ENCODE assay signal across 13 cellular contexts in the genomic region with DNA sequence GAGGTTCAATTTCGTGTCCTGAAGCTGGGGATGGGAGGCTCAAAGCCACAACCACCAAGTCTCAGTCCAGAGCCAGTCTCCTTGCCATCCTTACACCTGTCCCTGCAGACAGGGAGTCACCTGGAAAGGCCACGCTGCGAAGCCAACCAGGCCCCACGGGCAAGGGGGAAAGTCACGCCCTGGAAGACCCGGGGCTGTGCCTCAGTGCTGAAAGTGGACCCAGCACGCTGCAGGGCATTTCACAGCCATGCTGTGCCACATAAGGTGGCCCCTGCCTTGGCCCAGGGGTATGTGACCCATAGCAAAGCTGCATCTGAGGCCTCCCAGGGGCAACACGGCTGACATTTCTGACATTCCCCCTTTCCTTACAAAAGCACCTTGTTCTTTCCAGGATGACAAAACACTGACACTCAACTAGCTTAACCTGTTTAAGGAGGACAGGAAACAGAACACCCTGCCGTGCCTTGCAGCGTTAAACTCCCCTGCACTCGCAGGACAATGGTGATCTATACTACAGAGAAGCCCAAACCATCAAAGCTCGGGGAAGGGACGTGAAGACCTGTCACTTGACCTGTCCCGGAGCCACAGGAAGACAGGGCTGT. TPM values are rescaled to one million over a fixed set of nuclear protein-coding genes. Genes with fewer than 3 reads are reported as not detected.
"Had no signal": no experiment of that assay in that cellular context is flagged by ENCODE, and none has a peak within 500 bp of the region (broad histone marks: within the 10 kb centered on the region; RNA-seq: fewer than 3 reads in every experiment).

No MANE protein-coding gene starts in this region.

- H3K36me3 ChIP-seq: uterus had no signal

- H3K4me1 ChIP-seq: gastroesophageal sphincter, testis, uterus had no signal

- ATAC-seq: gastroesophageal sphincter, left ventricle myocardium superior had no signal

- H3K27ac Mint-ChIP-seq: activated naive CD4-positive, alpha-beta T cell treated with anti-CD3 and anti-CD28 coated beads, Interleukin-2, amount 50 U/mL, for 24 hours; activated T-helper 2 cell treated with anti-CD3 and anti-CD28 coated beads, Interferon-gamma antibody, Interleukin-2, Interleukin-4, amounts not matched to agents 10 μg/mL and 5 μg/mL and 100 μg/mL, durations not matched to agents 14 hours and 24 hours and 36 hours; stimulated activated naive CD8-positive, alpha-beta T cell treated with anti-CD3 and anti-CD28 coated beads, Interleukin-15, Interleukin-2, amounts not matched to agents 100 ng/mL and 50 ng/mL, for 24 hours had no signal

- H3K4me3 ChIP-seq: gastroesophageal sphincter, ovary, testis, uterus had no signal

- FAIRE-seq: kidney had no signal

- H3K9me3 Mint-ChIP-seq: activated naive CD4-positive, alpha-beta T cell treated with anti-CD3 and anti-CD28 coated beads, Interleukin-2, amount 50 U/mL, for 24 hours; activated T-helper 2 cell treated with anti-CD3 and anti-CD28 coated beads, Interferon-gamma antibody, Interleukin-2, Interleukin-4, amounts not matched to agents 10 μg/mL and 5 μg/mL and 100 μg/mL, durations not matched to agents 14 hours and 24 hours and 36 hours; stimulated activated naive CD8-positive, alpha-beta T cell treated with anti-CD3 and anti-CD28 coated beads, Interleukin-15, Interleukin-2, amounts not matched to agents 100 ng/mL and 50 ng/mL, for 24 hours had no signal

- H3K9me3 ChIP-seq: gastroesophageal sphincter, ovary, testis, uterus had no signal

- H3K27me3 ChIP-seq: gastroesophageal sphincter, ovary, testis, uterus had no signal

- H3K27me3 Mint-ChIP-seq: activated naive CD4-positive, alpha-beta T cell treated with anti-CD3 and anti-CD28 coated beads, Interleukin-2, amount 50 U/mL, for 24 hours; stimulated activated naive CD8-positive, alpha-beta T cell treated with anti-CD3 and anti-CD28 coated beads, Interleukin-15, Interleukin-2, amounts not matched to agents 100 ng/mL and 50 ng/mL, for 24 hours had no signal

- H3K4me1 Mint-ChIP-seq: activated naive CD4-positive, alpha-beta T cell treated with anti-CD3 and anti-CD28 coated beads, Interleukin-2, amount 50 U/mL, for 24 hours had no signal

- H3K27ac ChIP-seq: gastroesophageal sphincter, ovary, testis, uterus, WERI-Rb-1 had no signal

- H3K4me3 Mint-ChIP-seq: activated naive CD4-positive, alpha-beta T cell treated with anti-CD3 and anti-CD28 coated beads, Interleukin-2, amount 50 U/mL, for 24 hours; stimulated activated naive CD8-positive, alpha-beta T cell treated with anti-CD3 and anti-CD28 coated beads, Interleukin-15, Interleukin-2, amounts not matched to agents 100 ng/mL and 50 ng/mL, for 24 hours had no signal

- DNase-seq: amygdala, kidney, left ventricle myocardium superior, ovary, T1000, uterus had no signal

RNA-seq across cellular contexts. Expression of a gene that starts 31.5 kb away (rescaled TPM):
- total RNA-seq: activated T-helper 2 cell treated with anti-CD3 and anti-CD28 coated beads, Interferon-gamma antibody, Interleukin-2, Interleukin-4, amounts not matched to agents 10 μg/mL and 5 μg/mL and 100 μg/mL, durations not matched to agents 14 hours and 24 hours and 36 hours; fibroblast of lung; gastroesophageal sphincter; kidney; left ventricle myocardium superior; ovary; uterus had no signal
